Comparison of ENCODE assay signal across 8 cellular contexts in genomic region chr11:44094260-44094868, GRCh38. TPM values are rescaled to one million over a fixed set of nuclear protein-coding genes. Genes with fewer than 3 reads are reported as not detected.
DNase-seq lines count a peak whose midpoint lies in the region; ATAC-seq and TF ChIP-seq lines count a peak whose summit lies in the region.

No MANE protein-coding gene starts in this region.

- peak; percentile 81 for TF ChIP-seq CTCF in lower lobe of right lung (IDR thresholded peaks at IDR 0.05)

- no peak overlapping the region for H3K27ac ChIP-seq in lower lobe of right lung

- no peaks in the 10 kb centered on the region for H3K9me3 ChIP-seq in lower lobe of right lung

- no peak overlapping the region for H3K4me3 ChIP-seq in lower lobe of right lung

- H3K36me3 ChIP-seq in lower lobe of right lung = no peaks in the 10 kb centered on the region

- H3K4me1 ChIP-seq in lower lobe of right lung = peaks cover 15% of the 10 kb centered on the region

- no peaks in the 10 kb centered on the region for H3K27me3 ChIP-seq in lower lobe of right lung (ENCODE audit: low read depth)

- DNase-seq in GM04504 (ENCODE audit: low read depth) = peak; percentile 61
- DNase-seq in HPDE6-E6E7 (ENCODE audit: extremely low spot score) = peak; percentile 64
- peak; percentile 91 for DNase-seq in NCI-H82 (lab: John Stamatoyannopoulos, UW)
- peak; percentile 74 to 77 for DNase-seq in activated CD4-positive, alpha-beta T cell treated with anti-CD3 and anti-CD28 coated beads, Interleukin-2, amount 50 U/mL, for 4 hours
- DNase-seq in dermis microvascular lymphatic vessel endothelial cell (ENCODE audit: low read depth in 2 of 2) = peak; percentile 74 to 82
- DNase-seq in lower lobe of right lung = no peak
- DNase-seq in stimulated activated CD8-positive, alpha-beta memory T cell treated with anti-CD3 and anti-CD28 coated beads, Interleukin-12 subunit alpha, Interleukin-12 subunit beta, amount 100 ng/mL, for 4 hours (ENCODE audit: low read depth) = peak; percentile 28

- intact Hi-C loops in lower lobe of right lung (cut with DNase I) = no loop called here

- peak; percentile 65 to 72 for ATAC-seq in lower lobe of right lung
- ATAC-seq in HG03521 (IDR thresholded peaks at IDR 0.05; ENCODE audit: unreplicated experiment) = no peak

RNA-seq across cellular contexts. Expression of gene EXT2, which starts 1.1 kb away (rescaled TPM):
- total RNA-seq in dermis microvascular lymphatic vessel endothelial cell (119 and 128 TPM in 2 replicates), lower lobe of right lung (53.7 TPM)

RNA-seq across cellular contexts. Expression of gene ACCS, which starts 28.3 kb away (rescaled TPM):
- 4.2 and 9.1 TPM in 2 replicates for total RNA-seq in dermis microvascular lymphatic vessel endothelial cell
- 31.4 TPM for total RNA-seq in lower lobe of right lung

RNA-seq across cellular contexts. Expression of gene ACCSL, which starts 46.6 kb away (rescaled TPM):
- total RNA-seq in dermis microvascular lymphatic vessel endothelial cell (not detected in 2 replicates), lower lobe of right lung (not detected)
